In the genomic region with DNA sequence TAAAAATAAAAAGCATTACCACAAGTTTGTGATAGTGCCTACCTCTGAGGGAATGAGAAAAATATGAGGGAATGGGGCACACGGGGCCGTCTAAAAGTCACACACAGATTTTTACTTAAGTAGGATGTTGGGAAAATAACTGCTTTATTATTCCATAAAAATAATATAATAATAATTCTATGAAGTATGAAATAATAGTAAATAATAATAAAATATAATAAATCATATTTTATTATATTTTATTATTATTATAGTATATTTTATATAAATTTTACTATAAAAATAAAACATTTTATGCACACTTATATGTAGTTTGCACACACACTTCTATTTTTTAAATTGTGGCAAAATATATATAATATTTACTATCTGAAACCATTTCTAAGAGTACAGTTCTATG, we compare ENCODE assay signal across 25 cellular contexts.
"Had no signal": no experiment of that assay in that cellular context is flagged by ENCODE, and none has a peak within 500 bp of the region (broad histone marks: within the 10 kb centered on the region; RNA-seq: fewer than 3 reads in every experiment).

No MANE protein-coding gene starts in this region.

- H3K4me3 Mint-ChIP-seq: stimulated activated effector memory CD8-positive, alpha-beta T cell treated with anti-CD3 and anti-CD28 coated beads, Interleukin-12 subunit alpha, Interleukin-12 subunit beta, amount 100 ng/mL, for 72 hours; stimulated activated memory B cell treated with anti-CD40 and anti-IgM and Interleukin-4, amounts not matched to agents 10 μg/mL and 1 μg/mL and 100 μg/mL, for 72 hours; stimulated activated naive B cell treated with anti-CD40 and anti-IgM and Interleukin-4, amounts not matched to agents 10 μg/mL and 1 μg/mL and 100 μg/mL, for 72 hours; stimulated activated naive CD8-positive, alpha-beta T cell treated with anti-CD3 and anti-CD28 coated beads, Interleukin-15, amount 100 ng/mL, for 72 hours; stimulated activated naive CD8-positive, alpha-beta T cell treated with anti-CD3 and anti-CD28 coated beads, Interleukin-15, Interleukin-2, amounts not matched to agents 100 ng/mL and 50 ng/mL, for 24 hours; type B pancreatic cell had no signal

- ATAC-seq: stimulated activated effector memory CD8-positive, alpha-beta T cell treated with anti-CD3 and anti-CD28 coated beads, Interleukin-12 subunit alpha, Interleukin-12 subunit beta, amount 100 ng/mL, for 72 hours; stimulated activated memory B cell treated with anti-CD40 and anti-IgM and Interleukin-4, amounts not matched to agents 10 μg/mL and 1 μg/mL and 100 μg/mL, for 72 hours; stimulated activated naive B cell treated with anti-CD40 and anti-IgM and Interleukin-4, amounts not matched to agents 10 μg/mL and 1 μg/mL and 100 μg/mL, for 72 hours; stimulated activated naive CD8-positive, alpha-beta T cell treated with anti-CD3 and anti-CD28 coated beads, Interleukin-15, amount 100 ng/mL, for 72 hours; stimulated activated naive CD8-positive, alpha-beta T cell treated with anti-CD3 and anti-CD28 coated beads, Interleukin-15, Interleukin-2, amounts not matched to agents 100 U/mL and 50 U/mL, for 24 hours; upper lobe of right lung had no signal

- H3K36me3 Mint-ChIP-seq: stimulated activated effector memory CD8-positive, alpha-beta T cell treated with anti-CD3 and anti-CD28 coated beads, Interleukin-12 subunit alpha, Interleukin-12 subunit beta, amount 100 ng/mL, for 72 hours had no signal

- H3K9me3 Mint-ChIP-seq: stimulated activated effector memory CD8-positive, alpha-beta T cell treated with anti-CD3 and anti-CD28 coated beads, Interleukin-12 subunit alpha, Interleukin-12 subunit beta, amount 100 ng/mL, for 72 hours; stimulated activated memory B cell treated with anti-CD40 and anti-IgM and Interleukin-4, amounts not matched to agents 10 μg/mL and 1 μg/mL and 100 μg/mL, for 72 hours; stimulated activated naive B cell treated with anti-CD40 and anti-IgM and Interleukin-4, amounts not matched to agents 10 μg/mL and 1 μg/mL and 100 μg/mL, for 72 hours; stimulated activated naive CD8-positive, alpha-beta T cell treated with anti-CD3 and anti-CD28 coated beads, Interleukin-15, amount 100 ng/mL, for 72 hours; stimulated activated naive CD8-positive, alpha-beta T cell treated with anti-CD3 and anti-CD28 coated beads, Interleukin-15, Interleukin-2, amounts not matched to agents 100 ng/mL and 50 ng/mL, for 24 hours; type B pancreatic cell had no signal

- H3K27ac Mint-ChIP-seq: stimulated activated effector memory CD8-positive, alpha-beta T cell treated with anti-CD3 and anti-CD28 coated beads, Interleukin-12 subunit alpha, Interleukin-12 subunit beta, amount 100 ng/mL, for 72 hours; stimulated activated memory B cell treated with anti-CD40 and anti-IgM and Interleukin-4, amounts not matched to agents 10 μg/mL and 1 μg/mL and 100 μg/mL, for 72 hours; stimulated activated naive B cell treated with anti-CD40 and anti-IgM and Interleukin-4, amounts not matched to agents 10 μg/mL and 1 μg/mL and 100 μg/mL, for 72 hours; stimulated activated naive CD8-positive, alpha-beta T cell treated with anti-CD3 and anti-CD28 coated beads, Interleukin-15, amount 100 ng/mL, for 72 hours; stimulated activated naive CD8-positive, alpha-beta T cell treated with anti-CD3 and anti-CD28 coated beads, Interleukin-15, Interleukin-2, amounts not matched to agents 100 ng/mL and 50 ng/mL, for 24 hours; type B pancreatic cell had no signal

- H3K27me3 Mint-ChIP-seq: stimulated activated memory B cell treated with anti-CD40 and anti-IgM and Interleukin-4, amounts not matched to agents 10 μg/mL and 1 μg/mL and 100 μg/mL, for 72 hours; stimulated activated naive B cell treated with anti-CD40 and anti-IgM and Interleukin-4, amounts not matched to agents 10 μg/mL and 1 μg/mL and 100 μg/mL, for 72 hours; stimulated activated naive CD8-positive, alpha-beta T cell treated with anti-CD3 and anti-CD28 coated beads, Interleukin-15, amount 100 ng/mL, for 72 hours; stimulated activated naive CD8-positive, alpha-beta T cell treated with anti-CD3 and anti-CD28 coated beads, Interleukin-15, Interleukin-2, amounts not matched to agents 100 ng/mL and 50 ng/mL, for 24 hours; type B pancreatic cell had no signal

- DNase-seq: stimulated activated CD4-positive, alpha-beta T cell treated with anti-CD3 and anti-CD28 coated beads, Interleukin-2, amount 100 ng/mL, for 48 hours; stimulated activated CD4-positive, alpha-beta T cell treated with anti-CD3 and anti-CD28 coated beads, Interleukin-4, amount 100 ng/mL, for 1 hour; stimulated activated CD4-positive, alpha-beta T cell treated with anti-CD3 and anti-CD28 coated beads, Interleukin-4, amount 100 ng/mL, for 24 hours; stimulated activated CD4-positive, alpha-beta T cell treated with anti-CD3 and anti-CD28 coated beads, Interleukin-4, amount 100 ng/mL, for 4 hours; stimulated activated CD8-positive, alpha-beta memory T cell treated with anti-CD3 and anti-CD28 coated beads, Interleukin-4, amount 100 ng/mL, for 48 hours; stimulated activated naive B cell treated with anti-CD40 and anti-IgM and Interleukin-4, amounts not matched to agents 10 μg/mL and 1 μg/mL and 100 μg/mL, for 72 hours; stimulated activated naive CD4-positive, alpha-beta T cell; stimulated activated naive CD4-positive, alpha-beta T cell treated with Interleukin-2 at 50 U/mL for 16 hours; stimulated activated naive CD8-positive, alpha-beta T cell treated with anti-CD3 and anti-CD28 coated beads, Interleukin-15, amount 100 ng/mL, for 72 hours; stimulated activated naive CD8-positive, alpha-beta T cell treated with anti-CD3 and anti-CD28 coated beads, Interleukin-15, Interleukin-2, amounts not matched to agents 100 U/mL and 50 U/mL, for 24 hours; stomach; substantia nigra; testis; thyroid gland; tibial artery; transverse colon; trophoblast cell; upper lobe of left lung; upper lobe of right lung; uterus had no signal

- FAIRE-seq: urothelium cell line had no signal
